Comparison of ENCODE assay signal across 10 cellular contexts in the genomic region with DNA sequence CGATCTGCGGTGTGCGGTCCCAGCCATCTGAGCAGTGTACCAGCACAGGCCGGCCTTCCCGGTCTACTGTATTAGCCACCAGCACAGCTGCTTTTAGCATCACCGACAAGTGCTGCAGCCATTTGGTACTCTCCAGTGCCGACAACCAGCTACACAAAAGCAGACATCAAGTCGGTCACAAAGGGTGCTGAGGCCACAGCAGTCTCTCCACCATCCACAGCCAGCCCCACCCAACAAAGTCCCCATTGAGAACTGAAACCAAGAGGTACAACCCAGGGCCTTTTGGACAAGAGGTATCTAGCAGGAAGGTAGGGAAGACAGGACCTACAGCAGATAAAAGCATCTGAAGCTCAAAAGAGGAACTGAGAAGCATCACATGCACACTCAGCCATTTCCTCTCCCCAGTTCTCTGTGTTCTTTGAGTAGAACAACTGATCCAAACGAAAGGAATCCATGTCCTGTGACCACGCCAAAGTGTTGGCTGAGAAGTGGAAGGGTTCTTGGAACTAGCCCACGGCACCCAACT. TPM values are rescaled to one million over a fixed set of nuclear protein-coding genes. Genes with fewer than 3 reads are reported as not detected.
DNase-seq lines count a peak whose midpoint lies in the region; ATAC-seq, FAIRE-seq and TF ChIP-seq lines count a peak whose summit lies in the region.
"Had no signal": no experiment of that assay in that cellular context is flagged by ENCODE, and none has a peak within 500 bp of the region (broad histone marks: within the 10 kb centered on the region; RNA-seq: fewer than 3 reads in every experiment).

No MANE protein-coding gene starts in this region.

- no peaks in the 10 kb centered on the region for H3K9me3 Mint-ChIP-seq in activated T-cell treated with anti-CD3 and anti-CD28 coated beads, Interleukin-2, amount 50 U/mL, for 4 hours
- H3K9me3 Mint-ChIP-seq: activated naive CD8-positive, alpha-beta T cell treated with anti-CD3 and anti-CD28 coated beads, Interleukin-2, amount 10 ng/mL, durations not matched to agents 7 days and 5 days had no signal

- H3K27me3 ChIP-seq in stomach, result no peaks in the 10 kb centered on the region

- peak; percentile 62 for ATAC-seq in GM18519 (IDR thresholded peaks at IDR 0.05; ENCODE audit: low FRiP score, unreplicated experiment)
- peak; percentile 77 for ATAC-seq in GM21717 (IDR thresholded peaks at IDR 0.05; ENCODE audit: unreplicated experiment)
- peak; percentile 68 for ATAC-seq in HG03565 (IDR thresholded peaks at IDR 0.05; ENCODE audit: unreplicated experiment)
- ATAC-seq in left lobe of liver, result no peak
- no peak for ATAC-seq in activated T-cell treated with anti-CD3 and anti-CD28 coated beads, Interleukin-2, amount 50 U/mL, for 4 hours

- peaks cover 51% of the 10 kb centered on the region for H3K36me3 Mint-ChIP-seq in activated T-cell treated with anti-CD3 and anti-CD28 coated beads, Interleukin-2, amount 50 U/mL, for 4 hours (ENCODE audit: insufficient read depth)

- FAIRE-seq in kidney (lab: Jason Lieb, UNC), result no peak

- no peak overlapping the region for H3K4me3 ChIP-seq in kidney (ENCODE audit: low read length in 2 of 2)
- H3K4me3 ChIP-seq in stomach, result no peak overlapping the region
- H3K4me3 ChIP-seq: PC-9 had no signal

- TF ChIP-seq POLR2A in stomach (IDR thresholded peaks at IDR 0.05), result no peak

- peaks cover 1% of the 10 kb centered on the region for H3K4me1 Mint-ChIP-seq in activated T-cell treated with anti-CD3 and anti-CD28 coated beads, Interleukin-2, amount 50 U/mL, for 4 hours (ENCODE audit: low read depth)

- H3K4me1 ChIP-seq in kidney (ENCODE audit: control insufficient read depth in 1 of 2, insufficient read depth in 1 of 2, low read depth in 1 of 2, low read length in 2 of 2), result no peaks in the 10 kb centered on the region
- peaks cover 0 to 24% (median 0%) of the 10 kb centered on the region in 4 donors for H3K4me1 ChIP-seq in stomach

- H3K9me3 ChIP-seq in kidney (ENCODE audit: control insufficient read depth in 1 of 2, low read length in 2 of 2) (no peaks in the 10 kb centered on the region), stomach (no peaks in the 10 kb centered on the region)

- no peaks in the 10 kb centered on the region for H3K27me3 Mint-ChIP-seq in activated T-cell treated with anti-CD3 and anti-CD28 coated beads, Interleukin-2, amount 50 U/mL, for 4 hours (ENCODE audit: low read depth)
- H3K27me3 Mint-ChIP-seq: activated naive CD8-positive, alpha-beta T cell treated with anti-CD3 and anti-CD28 coated beads, Interleukin-2, amount 10 ng/mL, durations not matched to agents 7 days and 5 days had no signal

- intact Hi-C loops in kidney (cut with DNase I) (no loop called here), stomach (cut with DNase I; ENCODE audit: low total_unique reads) (no loop called here)

- no peak for TF ChIP-seq EP300 in stomach (IDR thresholded peaks at IDR 0.05)

- TF ChIP-seq CTCF in kidney (IDR thresholded peaks at IDR 0.05; ENCODE audit: borderline replicate concordance, extremely low read depth, insufficient read depth) (no peak), stomach (IDR thresholded peaks at IDR 0.05) (no peak)

- DNase-seq in left lobe of liver (ENCODE audit: low spot score), result peak; percentile 40
- DNase-seq in activated T-cell treated with anti-CD3 and anti-CD28 coated beads, Interleukin-2, amount 50 U/mL, for 4 hours, result no peak
- DNase-seq in inferior parietal cortex (ENCODE audit: extremely low spot score), result no peak
- DNase-seq in kidney, result no peak
- DNase-seq in stomach, result no peak
- DNase-seq: activated naive CD8-positive, alpha-beta T cell treated with anti-CD3 and anti-CD28 coated beads, Interleukin-2, amount 10 ng/mL, durations not matched to agents 7 days and 5 days had no signal

- no peak overlapping the region for H3K27ac ChIP-seq in kidney (ENCODE audit: low read depth in 2 of 2, low read length in 2 of 2)
- peak overlapping the region in 2 of 5 donors; percentile 23 to 59 for H3K27ac ChIP-seq in stomach
- H3K27ac ChIP-seq: PC-9 had no signal

- no peak overlapping the region for H3K4me3 Mint-ChIP-seq in activated T-cell treated with anti-CD3 and anti-CD28 coated beads, Interleukin-2, amount 50 U/mL, for 4 hours
- H3K4me3 Mint-ChIP-seq: activated naive CD8-positive, alpha-beta T cell treated with anti-CD3 and anti-CD28 coated beads, Interleukin-2, amount 10 ng/mL, durations not matched to agents 7 days and 5 days had no signal

- 82 to 87% (median 87%) methylated on average over 11 of the region's 11 CpGs for whole genome bisulfite sequencing in stomach, 5 donors

- no peak overlapping the region for H3K9ac ChIP-seq in kidney (ENCODE audit: low read length in 2 of 2)

- peaks cover 46 to 71% of the 10 kb centered on the region in 2 donors for H3K36me3 ChIP-seq in kidney (ENCODE audit: control insufficient read depth in 1 of 2, insufficient read depth in 2 of 2, low read length in 2 of 2)
- H3K36me3 ChIP-seq in stomach, result peaks cover 82 to 100% (median 100%) of the 10 kb centered on the region in 4 donors

RNA-seq across cellular contexts. Expression of gene MTMR4, which starts 9.5 kb away (rescaled TPM):
- total RNA-seq in left lobe of liver (101 TPM), kidney (42.9 TPM), stomach (100 to 1,000 TPM in 1 of 5 donors, 10 to 100 TPM in 4; 24.3 to 126 (median 29.9) TPM)
- total RNA-seq in activated T-cell treated with anti-CD3 and anti-CD28 coated beads, Interleukin-2, amount 50 U/mL, for 4 hours, result 10 to 100 TPM; 79.4 to 92.8 (median 81.8) TPM
- polyA plus RNA-seq in kidney (ENCODE audit: insufficient read depth, low read depth, low replicate concordance) (13.3 TPM), stomach (1 to 10 TPM; 5.8 to 9.1 (median 7.1) TPM)

RNA-seq across cellular contexts. Expression of gene HSF5, which starts 16.7 kb away (rescaled TPM):
- 0.18 TPM for total RNA-seq in left lobe of liver
- 1 to 10 TPM; 4.4 to 5.1 (median 5.0) TPM for total RNA-seq in activated T-cell treated with anti-CD3 and anti-CD28 coated beads, Interleukin-2, amount 50 U/mL, for 4 hours
- total RNA-seq in kidney, result 0.19 TPM
- not detected for polyA plus RNA-seq in kidney (ENCODE audit: insufficient read depth, low read depth, low replicate concordance)
- under 1 TPM in 1 of 5 donors, not detected in 4; 0.18 TPM for total RNA-seq in stomach
- polyA plus RNA-seq in stomach, result not detected
- total RNA-seq: PC-9 had no signal

Comparison
In these comparisons a context has a peak if more than half of its experiments do, and no peak if none do; other contexts are left out.
1. ATAC-seq: peak in GM18519 (single experiment), GM21717 (single experiment) and HG03565 (single experiment); none in left lobe of liver (single experiment) and activated T-cell treated with anti-CD3 and anti-CD28 coated beads, Interleukin-2, amount 50 U/mL, for 4 hours (0 of 2).